In the genomic region with DNA sequence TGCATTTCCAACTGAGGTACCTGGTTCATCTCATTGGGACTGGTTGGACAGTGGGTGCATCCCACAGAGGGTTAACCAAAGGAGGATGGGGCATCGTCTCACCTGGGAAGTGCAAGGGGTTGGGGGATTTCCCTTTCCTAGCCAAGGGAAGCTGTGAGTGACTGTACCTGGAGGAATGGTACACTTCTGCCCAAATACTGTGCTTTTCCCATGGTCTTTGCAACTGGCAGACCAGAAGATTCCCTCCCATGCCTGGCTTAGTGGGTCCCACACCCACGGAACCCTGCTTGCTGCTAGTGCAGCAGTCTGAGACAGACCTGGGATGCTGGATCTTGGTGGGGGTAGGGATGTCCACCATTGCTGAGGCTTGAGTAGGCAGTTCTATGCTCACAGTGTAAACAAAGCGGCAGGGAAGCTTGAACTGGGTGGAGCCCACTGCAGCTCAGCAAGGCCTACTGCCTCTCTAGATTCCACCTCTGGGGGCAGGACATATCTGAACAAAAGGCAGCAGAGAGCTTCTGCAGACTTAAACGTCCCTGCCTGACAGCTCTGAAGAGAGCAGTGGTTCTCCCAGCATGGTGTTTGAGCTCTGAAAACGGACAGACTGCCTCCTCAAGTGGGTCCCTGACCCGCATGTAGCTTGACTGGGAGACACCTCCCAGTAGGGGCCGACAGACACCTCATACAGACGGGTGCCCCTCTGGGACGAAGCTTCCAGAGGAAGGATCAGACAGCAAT, we compare ENCODE assay signal across 2 cellular contexts.
TF ChIP-seq lines count a peak whose summit lies in the region.
"Not testable (repeated sequence)": the region's sequence is repeated elsewhere in the genome, so short reads cannot be mapped to it uniquely, and the experiment has no call there.

No MANE protein-coding gene starts in this region.

TF ChIP-seq in GM23338, 12 proteins besides CTCF, POLR2A, EP300 and RAD21:
- TF ChIP-seq, protein P1, sequence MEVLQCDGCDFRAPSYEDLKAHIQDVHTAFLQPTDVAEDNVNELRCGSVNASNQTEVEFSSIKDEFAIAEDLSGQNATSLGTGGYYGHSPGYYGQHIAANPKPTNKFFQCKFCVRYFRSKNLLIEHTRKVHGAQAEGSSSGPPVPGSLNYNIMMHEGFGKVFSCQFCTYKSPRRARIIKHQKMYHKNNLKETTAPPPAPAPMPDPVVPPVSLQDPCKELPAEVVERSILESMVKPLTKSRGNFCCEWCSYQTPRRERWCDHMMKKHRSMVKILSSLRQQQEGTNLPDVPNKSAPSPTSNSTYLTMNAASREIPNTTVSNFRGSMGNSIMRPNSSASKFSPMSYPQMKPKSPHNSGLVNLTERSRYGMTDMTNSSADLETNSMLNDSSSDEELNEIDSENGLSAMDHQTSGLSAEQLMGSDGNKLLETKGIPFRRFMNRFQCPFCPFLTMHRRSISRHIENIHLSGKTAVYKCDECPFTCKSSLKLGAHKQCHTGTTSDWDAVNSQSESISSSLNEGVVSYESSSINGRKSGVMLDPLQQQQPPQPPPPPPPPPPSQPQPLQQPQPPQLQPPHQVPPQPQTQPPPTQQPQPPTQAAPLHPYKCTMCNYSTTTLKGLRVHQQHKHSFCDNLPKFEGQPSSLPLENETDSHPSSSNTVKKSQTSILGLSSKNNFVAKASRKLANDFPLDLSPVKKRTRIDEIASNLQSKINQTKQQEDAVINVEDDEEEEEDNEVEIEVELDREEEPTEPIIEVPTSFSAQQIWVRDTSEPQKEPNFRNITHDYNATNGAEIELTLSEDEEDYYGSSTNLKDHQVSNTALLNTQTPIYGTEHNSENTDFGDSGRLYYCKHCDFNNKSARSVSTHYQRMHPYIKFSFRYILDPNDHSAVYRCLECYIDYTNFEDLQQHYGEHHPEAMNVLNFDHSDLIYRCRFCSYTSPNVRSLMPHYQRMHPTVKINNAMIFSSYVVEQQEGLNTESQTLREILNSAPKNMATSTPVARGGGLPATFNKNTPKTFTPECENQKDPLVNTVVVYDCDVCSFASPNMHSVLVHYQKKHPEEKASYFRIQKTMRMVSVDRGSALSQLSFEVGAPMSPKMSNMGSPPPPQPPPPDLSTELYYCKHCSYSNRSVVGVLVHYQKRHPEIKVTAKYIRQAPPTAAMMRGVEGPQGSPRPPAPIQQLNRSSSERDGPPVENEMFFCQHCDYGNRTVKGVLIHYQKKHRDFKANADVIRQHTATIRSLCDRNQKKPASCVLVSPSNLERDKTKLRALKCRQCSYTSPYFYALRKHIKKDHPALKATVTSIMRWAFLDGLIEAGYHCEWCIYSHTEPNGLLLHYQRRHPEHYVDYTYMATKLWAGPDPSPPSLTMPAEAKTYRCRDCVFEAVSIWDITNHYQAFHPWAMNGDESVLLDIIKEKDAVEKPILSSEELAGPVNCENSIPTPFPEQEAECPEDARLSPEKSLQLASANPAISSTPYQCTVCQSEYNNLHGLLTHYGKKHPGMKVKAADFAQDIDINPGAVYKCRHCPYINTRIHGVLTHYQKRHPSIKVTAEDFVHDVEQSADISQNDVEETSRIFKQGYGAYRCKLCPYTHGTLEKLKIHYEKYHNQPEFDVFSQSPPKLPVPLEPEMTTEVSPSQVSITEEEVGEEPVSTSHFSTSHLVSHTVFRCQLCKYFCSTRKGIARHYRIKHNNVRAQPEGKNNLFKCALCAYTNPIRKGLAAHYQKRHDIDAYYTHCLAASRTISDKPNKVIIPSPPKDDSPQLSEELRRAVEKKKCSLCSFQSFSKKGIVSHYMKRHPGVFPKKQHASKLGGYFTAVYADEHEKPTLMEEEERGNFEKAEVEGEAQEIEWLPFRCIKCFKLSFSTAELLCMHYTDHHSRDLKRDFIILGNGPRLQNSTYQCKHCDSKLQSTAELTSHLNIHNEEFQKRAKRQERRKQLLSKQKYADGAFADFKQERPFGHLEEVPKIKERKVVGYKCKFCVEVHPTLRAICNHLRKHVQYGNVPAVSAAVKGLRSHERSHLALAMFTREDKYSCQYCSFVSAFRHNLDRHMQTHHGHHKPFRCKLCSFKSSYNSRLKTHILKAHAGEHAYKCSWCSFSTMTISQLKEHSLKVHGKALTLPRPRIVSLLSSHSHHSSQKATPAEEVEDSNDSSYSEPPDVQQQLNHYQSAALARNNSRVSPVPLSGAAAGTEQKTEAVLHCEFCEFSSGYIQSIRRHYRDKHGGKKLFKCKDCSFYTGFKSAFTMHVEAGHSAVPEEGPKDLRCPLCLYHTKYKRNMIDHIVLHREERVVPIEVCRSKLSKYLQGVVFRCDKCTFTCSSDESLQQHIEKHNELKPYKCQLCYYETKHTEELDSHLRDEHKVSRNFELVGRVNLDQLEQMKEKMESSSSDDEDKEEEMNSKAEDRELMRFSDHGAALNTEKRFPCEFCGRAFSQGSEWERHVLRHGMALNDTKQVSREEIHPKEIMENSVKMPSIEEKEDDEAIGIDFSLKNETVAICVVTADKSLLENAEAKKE (CRISPR knock-in tag; IDR thresholded peaks at IDR 0.05): 0 out of 2 replicates have a peak, but pooled peaks have one; percentile 15

TF ChIP-seq in K562, 482 proteins besides CTCF, POLR2A, EP300 and RAD21:
- TF ChIP-seq YY1 (IDR thresholded peaks at IDR 0.05; ENCODE audit: borderline replicate concordance in 1 of 3, control insufficient read depth in 1 of 3, extremely low read depth in 1 of 3, insufficient read depth in 3 of 3, insufficient read length in 1 of 3, insufficient replicate concordance in 2 of 3, low read depth in 1 of 3, low read length in 2 of 3): peak in 1 of 3 experiments; percentile 34
- TF ChIP-seq NR4A1 (CRISPR knock-in tag; IDR thresholded peaks at IDR 0.05): not testable (repeated sequence)
- 0 out of 2 replicates have a peak, but pooled peaks have one; percentile 14 for TF ChIP-seq NR4A1 (tag; IDR thresholded peaks at IDR 0.05)
- TF ChIP-seq FOXA3 (CRISPR knock-in tag; conservative IDR thresholded peaks at IDR 0.05 in 1 of 2, IDR thresholded peaks at IDR 0.05 in 1 of 2): peak in 1 of 2 experiments; percentile 39; a peak in 2 of 4 replicates
- peak; percentile 60 to 61; a peak in 2 of 4 replicates for TF ChIP-seq FOXK2 (conservative IDR thresholded peaks at IDR 0.05 in 1 of 2, IDR thresholded peaks at IDR 0.05 in 1 of 2; ENCODE audit: low read depth in 2 of 2)
